In the genomic region with DNA sequence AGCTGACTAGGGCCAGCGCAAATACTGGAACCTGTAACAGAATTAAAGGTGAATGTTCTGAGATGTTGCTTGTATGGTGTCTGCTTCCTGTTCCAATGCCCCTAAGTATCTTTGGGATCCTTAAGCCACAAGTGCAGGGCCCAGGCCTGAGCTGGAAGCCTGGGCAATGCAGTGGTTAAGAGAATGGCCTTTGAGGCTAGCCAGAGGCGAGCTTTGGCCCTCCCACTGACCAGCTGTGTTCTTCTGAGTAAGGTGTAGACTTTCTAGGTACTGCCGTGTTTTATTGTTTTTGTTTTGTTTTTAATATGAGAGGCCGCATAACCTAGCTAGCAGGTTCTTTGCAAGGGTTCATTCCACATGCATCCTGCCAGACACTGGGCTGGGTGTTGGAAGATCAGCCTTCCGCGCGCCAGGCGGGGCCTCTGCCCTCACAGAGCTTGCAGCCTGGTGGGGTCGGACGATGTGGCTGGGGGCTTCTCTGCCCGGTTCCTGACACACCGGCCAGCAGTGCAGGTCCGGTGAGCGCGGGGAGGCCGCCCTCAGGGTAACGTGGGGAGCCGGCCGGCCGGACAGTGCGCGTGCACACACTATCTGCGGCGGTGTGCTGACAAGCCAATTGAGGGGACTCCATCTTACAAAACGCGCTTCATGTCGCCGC, we compare ENCODE assay signal across 8 cellular contexts. TPM values are rescaled to one million over a fixed set of nuclear protein-coding genes. Genes with fewer than 3 reads are reported as not detected.
DNase-seq lines count a peak whose midpoint lies in the region; ATAC-seq and TF ChIP-seq lines count a peak whose summit lies in the region.

No MANE protein-coding gene starts in this region.

- H3K27me3 ChIP-seq in HAP-1 (ENCODE audit: low read depth), result no peaks in the 10 kb centered on the region

- H3K27me3 Mint-ChIP-seq in activated CD4-positive, alpha-beta memory T cell treated with anti-CD3 and anti-CD28 coated beads for 36 hours, result no peaks in the 10 kb centered on the region

- peaks cover 21% of the 10 kb centered on the region for H3K4me1 ChIP-seq in HAP-1

- H3K4me3 Mint-ChIP-seq in activated CD4-positive, alpha-beta memory T cell treated with anti-CD3 and anti-CD28 coated beads for 36 hours, result peak overlapping the region; percentile 96
- peak overlapping the region; percentile 93 for H3K4me3 Mint-ChIP-seq in stimulated activated effector memory CD8-positive, alpha-beta T cell treated with anti-CD3 and anti-CD28 coated beads, Interleukin-12 subunit alpha, Interleukin-12 subunit beta, amount 100 ng/mL, for 72 hours

- no peak for TF ChIP-seq CTCF in GM20000 (IDR thresholded peaks at IDR 0.05; ENCODE audit: extremely low read depth, missing control alignments)

- H3K9me3 Mint-ChIP-seq in activated CD4-positive, alpha-beta memory T cell treated with anti-CD3 and anti-CD28 coated beads for 36 hours, result no peaks in the 10 kb centered on the region
- H3K9me3 Mint-ChIP-seq in stimulated activated effector memory CD8-positive, alpha-beta T cell treated with anti-CD3 and anti-CD28 coated beads, Interleukin-12 subunit alpha, Interleukin-12 subunit beta, amount 100 ng/mL, for 72 hours, result no peaks in the 10 kb centered on the region

- ATAC-seq in stimulated activated effector memory CD8-positive, alpha-beta T cell treated with anti-CD3 and anti-CD28 coated beads, Interleukin-12 subunit alpha, Interleukin-12 subunit beta, amount 100 ng/mL, for 72 hours, result no peak
- no peak for ATAC-seq in GM19324 (IDR thresholded peaks at IDR 0.05; ENCODE audit: low FRiP score, unreplicated experiment)

- H3K4me1 Mint-ChIP-seq in activated CD4-positive, alpha-beta memory T cell treated with anti-CD3 and anti-CD28 coated beads for 36 hours (ENCODE audit: low read depth), result peaks cover 48% of the 10 kb centered on the region
- H3K4me1 Mint-ChIP-seq in stimulated activated effector memory CD8-positive, alpha-beta T cell treated with anti-CD3 and anti-CD28 coated beads, Interleukin-12 subunit alpha, Interleukin-12 subunit beta, amount 100 ng/mL, for 72 hours, result peaks cover 63% of the 10 kb centered on the region

- peak overlapping the region; percentile 96 for H3K27ac Mint-ChIP-seq in activated CD4-positive, alpha-beta memory T cell treated with anti-CD3 and anti-CD28 coated beads for 36 hours
- H3K27ac Mint-ChIP-seq in stimulated activated effector memory CD8-positive, alpha-beta T cell treated with anti-CD3 and anti-CD28 coated beads, Interleukin-12 subunit alpha, Interleukin-12 subunit beta, amount 100 ng/mL, for 72 hours, result peak overlapping the region; percentile 95

- POLR2A ChIA-PET in activated CD4-positive, alpha-beta memory T cell treated with anti-CD3 and anti-CD28 coated beads for 36 hours (lab: Charles Lee), result interaction anchor here (0.5 to 3.8 kb wide), 4 partner anchors 11 to 178 kb away, joined by 3 to 38 read pairs (median 3); a partner anchor contains a TSS

- DNase-seq in HAP-1 (ENCODE audit: low spot score in 2 of 2), result no peak
- no peak for DNase-seq in activated CD4-positive, alpha-beta memory T cell treated with anti-CD3 and anti-CD28 coated beads for 36 hours
- no peak for DNase-seq in stimulated activated effector memory CD8-positive, alpha-beta T cell treated with anti-CD3 and anti-CD28 coated beads, Interleukin-12 subunit alpha, Interleukin-12 subunit beta, amount 100 ng/mL, for 72 hours (ENCODE audit: low spot score in 2 of 2)
- DNase-seq in putamen (ENCODE audit: low spot score), result no peak
- DNase-seq in GM20000 (ENCODE audit: low spot score), result no peak
- DNase-seq in NK-92 (lab: John Stamatoyannopoulos, UW; ENCODE audit: unreplicated experiment), result no peak

- peaks cover 28% of the 10 kb centered on the region for H3K36me3 Mint-ChIP-seq in activated CD4-positive, alpha-beta memory T cell treated with anti-CD3 and anti-CD28 coated beads for 36 hours
- peaks cover 83% of the 10 kb centered on the region for H3K36me3 Mint-ChIP-seq in stimulated activated effector memory CD8-positive, alpha-beta T cell treated with anti-CD3 and anti-CD28 coated beads, Interleukin-12 subunit alpha, Interleukin-12 subunit beta, amount 100 ng/mL, for 72 hours

- intact Hi-C loops in activated CD4-positive, alpha-beta memory T cell treated with anti-CD3 and anti-CD28 coated beads for 36 hours (cut with micrococcal nuclease), result loop anchor here (2.0 kb wide), 1 partner anchor 42 kb away; a partner anchor contains a TSS

- CTCF ChIA-PET in activated CD4-positive, alpha-beta memory T cell treated with anti-CD3 and anti-CD28 coated beads for 36 hours (lab: Charles Lee), result interaction anchor here (1.9 to 5.4 kb wide), 2 partner anchors 11 to 12 kb away, joined by 5 to 50 read pairs; a partner anchor contains a TSS

- H3K9me3 ChIP-seq in HAP-1, result no peaks in the 10 kb centered on the region

- H3K4me3 ChIP-seq in HAP-1 (peak overlapping the region; percentile 96), iPS-11a (ENCODE audit: low read depth, low read length) (peak overlapping the region; percentile 27)

- in situ Hi-C loops in HAP-1 (cut with MboI; ENCODE audit: low sequenced_read_pairs), result no loop called here

- peaks cover 67% of the 10 kb centered on the region for H3K36me3 ChIP-seq in HAP-1 (replicated peaks)

RNA-seq across cellular contexts. Expression of a gene that starts 0.6 kb away (rescaled TPM):
- 10 to 100 TPM; 38.4 to 39.7 TPM for total RNA-seq in activated CD4-positive, alpha-beta memory T cell treated with anti-CD3 and anti-CD28 coated beads for 36 hours

RNA-seq across cellular contexts. Expression of a gene that starts 4.4 kb away (rescaled TPM):
- 100 to 1,000 TPM in 1 of 2 experiments, 10 to 100 TPM in 1; 92.8 to 103 TPM for total RNA-seq in activated CD4-positive, alpha-beta memory T cell treated with anti-CD3 and anti-CD28 coated beads for 36 hours

RNA-seq across cellular contexts. Expression of a gene that starts 11.2 kb away (rescaled TPM):
- 10 to 100 TPM; 26.4 to 29.4 TPM for total RNA-seq in activated CD4-positive, alpha-beta memory T cell treated with anti-CD3 and anti-CD28 coated beads for 36 hours

RNA-seq across cellular contexts. Expression of a gene that starts 13.6 kb away (rescaled TPM):
- under 1 TPM; 0.44 to 0.52 TPM for total RNA-seq in activated CD4-positive, alpha-beta memory T cell treated with anti-CD3 and anti-CD28 coated beads for 36 hours

RNA-seq across cellular contexts. Expression of a gene that starts 30.3 kb away (rescaled TPM):
- 10 to 100 TPM; 12.2 to 13.9 TPM for total RNA-seq in activated CD4-positive, alpha-beta memory T cell treated with anti-CD3 and anti-CD28 coated beads for 36 hours
